In the genomic region with DNA sequence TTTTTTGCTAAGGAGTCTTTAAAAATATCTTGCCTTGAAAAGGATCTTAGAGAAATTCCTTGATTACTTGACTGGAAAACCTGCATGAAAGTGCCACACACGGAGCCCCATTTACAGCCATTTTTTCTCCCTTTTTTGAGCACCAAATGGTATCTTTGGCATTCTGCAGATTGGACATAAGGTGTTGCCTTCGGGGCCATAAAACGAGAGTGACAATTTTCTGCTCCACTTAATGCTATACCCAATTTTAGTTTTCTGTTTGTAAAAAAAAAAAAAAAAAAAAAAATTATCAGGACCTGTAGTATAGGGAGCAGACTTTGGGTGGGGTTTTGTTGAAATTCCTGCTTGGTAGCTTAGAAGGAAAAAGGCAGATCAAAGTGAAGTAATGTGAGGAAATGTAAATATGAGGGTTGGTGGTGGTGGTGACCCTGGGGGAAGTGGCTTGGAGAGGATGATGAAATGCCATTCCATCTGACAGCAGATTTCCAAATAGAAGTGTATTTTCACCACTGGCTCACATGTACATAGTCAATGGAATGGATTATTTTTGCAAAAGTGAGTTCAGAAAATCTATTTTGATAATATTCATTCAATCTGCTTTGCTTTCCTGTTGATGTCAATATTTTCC, we compare ENCODE assay signal across 17 cellular contexts.
A peak's percentile ranks its signal among the peaks of the same experiment; 100 is the strongest.
DNase-seq lines count a peak whose midpoint lies in the region; ATAC-seq, FAIRE-seq and TF ChIP-seq lines count a peak whose summit lies in the region.
"Had no signal": no experiment of that assay in that cellular context is flagged by ENCODE, and none has a peak within 500 bp of the region (broad histone marks: within the 10 kb centered on the region; RNA-seq: fewer than 3 reads in every experiment).

No MANE protein-coding gene starts in this region.

- intact Hi-C loops in activated T-helper 2 cell treated with anti-CD3 and anti-CD28 coated beads, Interferon-gamma antibody, Interleukin-2, Interleukin-4, amounts not matched to agents 10 μg/mL and 5 μg/mL and 100 μg/mL, durations not matched to agents 14 hours and 24 hours and 36 hours (cut with micrococcal nuclease) = no loop called here

- TF ChIP-seq POLR2A in GM18505 (IDR thresholded peaks at IDR 0.05; ENCODE audit: borderline replicate concordance, extremely low read depth, insufficient read depth, insufficient read length) (no peak), GM12892 (IDR thresholded peaks at IDR 0.05; ENCODE audit: low read depth, low read length) (no peak)

- no peaks in the 10 kb centered on the region for H3K36me3 ChIP-seq in bronchial epithelial cell (ENCODE audit: control insufficient read depth, insufficient read depth, low read length)
- H3K36me3 ChIP-seq: cardiac muscle cell, right atrium auricular region had no signal

- no peaks in the 10 kb centered on the region for H3K36me3 Mint-ChIP-seq in nephron progenitor cell (ENCODE audit: low read depth)
- no peaks in the 10 kb centered on the region for H3K36me3 Mint-ChIP-seq in activated T-helper 2 cell treated with anti-CD3 and anti-CD28 coated beads, Interferon-gamma antibody, Interleukin-2, Interleukin-4, amounts not matched to agents 10 μg/mL and 5 μg/mL and 100 μg/mL, durations not matched to agents 14 hours and 24 hours and 36 hours (ENCODE audit: low read depth)
- H3K36me3 Mint-ChIP-seq: activated naive CD4-positive, alpha-beta T cell treated with anti-CD3 and anti-CD28 coated beads, Interleukin-2, amount 10 ng/mL, durations not matched to agents 7 days and 5 days; natural killer cell treated with Interleukin-12 subunit alpha and Interleukin-12 subunit beta and Interleukin-15 and Interleukin-18, amount 100 ng/mL, for 72 hours; stimulated activated effector memory CD8-positive, alpha-beta T cell treated with anti-CD3 and anti-CD28 coated beads, Interleukin-12 subunit alpha, Interleukin-12 subunit beta, amount 100 ng/mL, for 72 hours had no signal

- ATAC-seq in GM18505 (IDR thresholded peaks at IDR 0.05; ENCODE audit: unreplicated experiment) = no peak
- ATAC-seq: left cardiac atrium; natural killer cell treated with Interleukin-12 subunit alpha and Interleukin-12 subunit beta and Interleukin-15 and Interleukin-18, amount 100 ng/mL, for 72 hours; stimulated activated effector memory CD8-positive, alpha-beta T cell treated with anti-CD3 and anti-CD28 coated beads, Interleukin-12 subunit alpha, Interleukin-12 subunit beta, amount 100 ng/mL, for 72 hours had no signal

- H3K27me3 ChIP-seq in bronchial epithelial cell (ENCODE audit: control insufficient read depth, insufficient read depth, low read length) = no peaks in the 10 kb centered on the region
- H3K27me3 ChIP-seq: cardiac muscle cell, right atrium auricular region had no signal

- FAIRE-seq in bronchial epithelial cell (lab: Jason Lieb, UNC) (no peak), GM12892 (lab: Jason Lieb, UNC) (no peak)
- FAIRE-seq: endothelial cell of umbilical vein, G401.6, TTC549 had no signal

- H3K27ac Mint-ChIP-seq in nephron progenitor cell = peak overlapping the region; percentile 81
- no peak overlapping the region for H3K27ac Mint-ChIP-seq in activated T-helper 2 cell treated with anti-CD3 and anti-CD28 coated beads, Interferon-gamma antibody, Interleukin-2, Interleukin-4, amounts not matched to agents 10 μg/mL and 5 μg/mL and 100 μg/mL, durations not matched to agents 14 hours and 24 hours and 36 hours
- H3K27ac Mint-ChIP-seq: activated naive CD4-positive, alpha-beta T cell treated with anti-CD3 and anti-CD28 coated beads, Interleukin-2, amount 10 ng/mL, durations not matched to agents 7 days and 5 days; natural killer cell treated with Interleukin-12 subunit alpha and Interleukin-12 subunit beta and Interleukin-15 and Interleukin-18, amount 100 ng/mL, for 72 hours; stimulated activated effector memory CD8-positive, alpha-beta T cell treated with anti-CD3 and anti-CD28 coated beads, Interleukin-12 subunit alpha, Interleukin-12 subunit beta, amount 100 ng/mL, for 72 hours had no signal

- DNase-seq in GM03348 (ENCODE audit: low spot score) = peak; percentile 21
- peak; percentile 81 for DNase-seq in MV-4-11 (lab: John Stamatoyannopoulos, UW)
- peak; percentile 77 for DNase-seq in bronchial epithelial cell (ENCODE audit: low read depth)
- no peak for DNase-seq in nephron progenitor cell
- DNase-seq in activated T-helper 2 cell treated with anti-CD3 and anti-CD28 coated beads, Interferon-gamma antibody, Interleukin-2, Interleukin-4, amounts not matched to agents 10 μg/mL and 5 μg/mL and 100 μg/mL, durations not matched to agents 14 hours and 24 hours and 36 hours (ENCODE audit: low spot score) = no peak
- no peak for DNase-seq in GM12892 (ENCODE audit: insufficient read length)
- DNase-seq: activated naive CD4-positive, alpha-beta T cell treated with anti-CD3 and anti-CD28 coated beads, Interleukin-2, amount 10 ng/mL, durations not matched to agents 7 days and 5 days; left cardiac atrium; stimulated activated CD4-positive, alpha-beta T cell treated with anti-CD3 and anti-CD28 coated beads, Interleukin-4, amount 100 ng/mL, for 24 hours had no signal

- H3K9me3 Mint-ChIP-seq in nephron progenitor cell = no peaks in the 10 kb centered on the region
- H3K9me3 Mint-ChIP-seq in activated T-helper 2 cell treated with anti-CD3 and anti-CD28 coated beads, Interferon-gamma antibody, Interleukin-2, Interleukin-4, amounts not matched to agents 10 μg/mL and 5 μg/mL and 100 μg/mL, durations not matched to agents 14 hours and 24 hours and 36 hours = peaks cover 5% of the 10 kb centered on the region
- H3K9me3 Mint-ChIP-seq: natural killer cell treated with Interleukin-12 subunit alpha and Interleukin-12 subunit beta and Interleukin-15 and Interleukin-18, amount 100 ng/mL, for 72 hours; stimulated activated effector memory CD8-positive, alpha-beta T cell treated with anti-CD3 and anti-CD28 coated beads, Interleukin-12 subunit alpha, Interleukin-12 subunit beta, amount 100 ng/mL, for 72 hours had no signal

- H3K4me3 Mint-ChIP-seq in nephron progenitor cell = peak overlapping the region; percentile 12
- no peak overlapping the region for H3K4me3 Mint-ChIP-seq in activated T-helper 2 cell treated with anti-CD3 and anti-CD28 coated beads, Interferon-gamma antibody, Interleukin-2, Interleukin-4, amounts not matched to agents 10 μg/mL and 5 μg/mL and 100 μg/mL, durations not matched to agents 14 hours and 24 hours and 36 hours (ENCODE audit: low read depth)
- H3K4me3 Mint-ChIP-seq: activated naive CD4-positive, alpha-beta T cell treated with anti-CD3 and anti-CD28 coated beads, Interleukin-2, amount 10 ng/mL, durations not matched to agents 7 days and 5 days; natural killer cell treated with Interleukin-12 subunit alpha and Interleukin-12 subunit beta and Interleukin-15 and Interleukin-18, amount 100 ng/mL, for 72 hours; stimulated activated effector memory CD8-positive, alpha-beta T cell treated with anti-CD3 and anti-CD28 coated beads, Interleukin-12 subunit alpha, Interleukin-12 subunit beta, amount 100 ng/mL, for 72 hours had no signal

- TF ChIP-seq CTCF in bronchial epithelial cell (IDR thresholded peaks at IDR 0.05; ENCODE audit: insufficient read depth, low read length, severe bottlenecking) = no peak
- no peak for TF ChIP-seq CTCF in nephron progenitor cell (IDR thresholded peaks at IDR 0.05)

- no peak overlapping the region for H3K4me3 ChIP-seq in bronchial epithelial cell (ENCODE audit: low read depth, low read length)
- H3K4me3 ChIP-seq: cardiac muscle cell, right atrium auricular region had no signal

- H3K4me1 Mint-ChIP-seq in nephron progenitor cell = peaks cover 68% of the 10 kb centered on the region
- no peaks in the 10 kb centered on the region for H3K4me1 Mint-ChIP-seq in activated T-helper 2 cell treated with anti-CD3 and anti-CD28 coated beads, Interferon-gamma antibody, Interleukin-2, Interleukin-4, amounts not matched to agents 10 μg/mL and 5 μg/mL and 100 μg/mL, durations not matched to agents 14 hours and 24 hours and 36 hours (ENCODE audit: low read depth)
- H3K4me1 Mint-ChIP-seq: activated naive CD4-positive, alpha-beta T cell treated with anti-CD3 and anti-CD28 coated beads, Interleukin-2, amount 10 ng/mL, durations not matched to agents 7 days and 5 days; stimulated activated effector memory CD8-positive, alpha-beta T cell treated with anti-CD3 and anti-CD28 coated beads, Interleukin-12 subunit alpha, Interleukin-12 subunit beta, amount 100 ng/mL, for 72 hours had no signal

- H3K27me3 Mint-ChIP-seq in nephron progenitor cell (ENCODE audit: low read depth, poor library complexity) = peaks cover 4% of the 10 kb centered on the region
- peaks cover 2% of the 10 kb centered on the region for H3K27me3 Mint-ChIP-seq in activated T-helper 2 cell treated with anti-CD3 and anti-CD28 coated beads, Interferon-gamma antibody, Interleukin-2, Interleukin-4, amounts not matched to agents 10 μg/mL and 5 μg/mL and 100 μg/mL, durations not matched to agents 14 hours and 24 hours and 36 hours (ENCODE audit: low read depth)
- H3K27me3 Mint-ChIP-seq: activated naive CD4-positive, alpha-beta T cell treated with anti-CD3 and anti-CD28 coated beads, Interleukin-2, amount 10 ng/mL, durations not matched to agents 7 days and 5 days had no signal

Comparison
In these comparisons a context has a peak if more than half of its experiments do, and no peak if none do; other contexts are left out.
1. DNase-seq: peak in GM03348 (single experiment), MV-4-11 (single experiment) and bronchial epithelial cell (single experiment); none in nephron progenitor cell (single experiment), activated T-helper 2 cell treated with anti-CD3 and anti-CD28 coated beads, Interferon-gamma antibody, Interleukin-2, Interleukin-4, amounts not matched to agents 10 μg/mL and 5 μg/mL and 100 μg/mL, durations not matched to agents 14 hours and 24 hours and 36 hours (single experiment) and GM12892 (single experiment).